Comparison of ENCODE assay signal across 8 cellular contexts in genomic region chr7:97872025-97872669, GRCh38. TPM values are rescaled to one million over a fixed set of nuclear protein-coding genes. Genes with fewer than 3 reads are reported as not detected.
DNase-seq lines count a peak whose midpoint lies in the region; FAIRE-seq and TF ChIP-seq lines count a peak whose summit lies in the region.

TSS of gene ASNS (minus strand) at chr7:97872408. CDS start at chr7:97869156, 3,252 bp downstream.

- no peaks in the 10 kb centered on the region for H3K36me3 Mint-ChIP-seq in nephron progenitor cell (ENCODE audit: low read depth)
- H3K36me3 Mint-ChIP-seq in stimulated activated naive CD8-positive, alpha-beta T cell treated with anti-CD3 and anti-CD28 coated beads, Interleukin-15, Interleukin-2, amounts not matched to agents 100 ng/mL and 50 ng/mL, for 24 hours (ENCODE audit: low read depth) = peaks cover 25% of the 10 kb centered on the region

- H3K4me3 Mint-ChIP-seq in nephron progenitor cell = peak within 1 kb of the TSS; percentile 89
- peak within 1 kb of the TSS; percentile 88 for H3K4me3 Mint-ChIP-seq in stimulated activated naive CD8-positive, alpha-beta T cell treated with anti-CD3 and anti-CD28 coated beads, Interleukin-15, Interleukin-2, amounts not matched to agents 100 ng/mL and 50 ng/mL, for 24 hours

- peak; percentile 6 for FAIRE-seq in H54 (lab: Jason Lieb, UNC)

- H3K9me3 Mint-ChIP-seq in nephron progenitor cell = peaks cover 6% of the 10 kb centered on the region
- no peaks in the 10 kb centered on the region for H3K9me3 Mint-ChIP-seq in stimulated activated naive CD8-positive, alpha-beta T cell treated with anti-CD3 and anti-CD28 coated beads, Interleukin-15, Interleukin-2, amounts not matched to agents 100 ng/mL and 50 ng/mL, for 24 hours

- H3K27ac Mint-ChIP-seq in nephron progenitor cell = no peak within 1 kb of the TSS
- H3K27ac Mint-ChIP-seq in stimulated activated naive CD8-positive, alpha-beta T cell treated with anti-CD3 and anti-CD28 coated beads, Interleukin-15, Interleukin-2, amounts not matched to agents 100 ng/mL and 50 ng/mL, for 24 hours = peak within 1 kb of the TSS; percentile 89

- TF ChIP-seq POLR2A in H54 (IDR thresholded peaks at IDR 0.05; ENCODE audit: low read depth, low read length) = peak; percentile 82

- peak; percentile 97 for DNase-seq in ELF-1 (ENCODE audit: low read depth, low spot score)
- DNase-seq in H54 (ENCODE audit: insufficient read length, low spot score) = peak; percentile 83
- DNase-seq in M059J (ENCODE audit: low read depth) = peak; percentile 89
- peak; percentile 86 for DNase-seq in SHP77 treated with DMSO at 0.1 percent for 48 hours (lab: John Stamatoyannopoulos, UW)
- DNase-seq in activated effector memory CD4-positive, alpha-beta T cell treated with anti-CD3 and anti-CD28 coated beads, Interleukin-2, amount 50 U/mL, for 16 hours = peak; percentile 96
- peak; percentile 89 for DNase-seq in fibroblast of the conjunctiva (ENCODE audit: low read depth)
- peak; percentile 93 for DNase-seq in nephron progenitor cell

- peaks cover 38% of the 10 kb centered on the region for H3K27me3 Mint-ChIP-seq in nephron progenitor cell (ENCODE audit: low read depth, poor library complexity)
- H3K27me3 Mint-ChIP-seq in stimulated activated naive CD8-positive, alpha-beta T cell treated with anti-CD3 and anti-CD28 coated beads, Interleukin-15, Interleukin-2, amounts not matched to agents 100 ng/mL and 50 ng/mL, for 24 hours = no peaks in the 10 kb centered on the region

- H3K4me1 Mint-ChIP-seq in nephron progenitor cell = peaks cover 14% of the 10 kb centered on the region
- H3K4me1 Mint-ChIP-seq in stimulated activated naive CD8-positive, alpha-beta T cell treated with anti-CD3 and anti-CD28 coated beads, Interleukin-15, Interleukin-2, amounts not matched to agents 100 ng/mL and 50 ng/mL, for 24 hours (ENCODE audit: low read depth) = peaks cover 18% of the 10 kb centered on the region

- TF ChIP-seq CTCF in nephron progenitor cell (IDR thresholded peaks at IDR 0.05) = no peak

RNA-seq across cellular contexts. Expression of gene ASNS, which starts in this region (rescaled TPM):
- 15.3 and 18.1 TPM in 2 replicates for total RNA-seq in M059J (2014; rRNA removed; shearing (Covaris generic))

Comparison
In these comparisons a context has a peak if more than half of its experiments do, and no peak if none do; other contexts are left out.
1. Peak in every context shown above with its lines: DNase-seq.